ENCODE assay signal across 1 cellular context in genomic region chr12:93705237-93705636, GRCh38.
TF ChIP-seq lines count a peak whose summit lies in the region.

No MANE protein-coding gene starts in this region.

TF ChIP-seq in H1, 55 proteins besides CTCF, POLR2A, EP300 and RAD21:
- TF ChIP-seq CREB1 (IDR thresholded peaks at IDR 0.05) = no peak
- no peak for TF ChIP-seq ZNF274 (IDR thresholded peaks at IDR 0.05; ENCODE audit: borderline replicate concordance, extremely low read depth, low read length)
- TF ChIP-seq, protein P1, sequence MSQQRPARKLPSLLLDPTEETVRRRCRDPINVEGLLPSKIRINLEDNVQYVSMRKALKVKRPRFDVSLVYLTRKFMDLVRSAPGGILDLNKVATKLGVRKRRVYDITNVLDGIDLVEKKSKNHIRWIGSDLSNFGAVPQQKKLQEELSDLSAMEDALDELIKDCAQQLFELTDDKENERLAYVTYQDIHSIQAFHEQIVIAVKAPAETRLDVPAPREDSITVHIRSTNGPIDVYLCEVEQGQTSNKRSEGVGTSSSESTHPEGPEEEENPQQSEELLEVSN (IDR thresholded peaks at IDR 0.05) = no peak
- TF ChIP-seq CHD2 (IDR thresholded peaks at IDR 0.05; ENCODE audit: low read length) = no peak
- no peak for TF ChIP-seq SP2 (IDR thresholded peaks at IDR 0.05; ENCODE audit: low read length)
- no peak for TF ChIP-seq SAP30 (IDR thresholded peaks at IDR 0.05; ENCODE audit: insufficient read depth, insufficient replicate concordance, low read length)
- TF ChIP-seq HDAC6 (IDR thresholded peaks at IDR 0.05; ENCODE audit: low read depth, low read length) = no peak
- no peak for TF ChIP-seq TEAD4 (IDR thresholded peaks at IDR 0.05; ENCODE audit: low read depth, low read length)
- TF ChIP-seq PHF8 (conservative IDR thresholded peaks at IDR 0.05; ENCODE audit: low read depth, low read length) = no peak
- TF ChIP-seq MAFK (IDR thresholded peaks at IDR 0.05; ENCODE audit: low read depth, low read length) = no peak
- no peak for TF ChIP-seq EGR1 (IDR thresholded peaks at IDR 0.05; ENCODE audit: borderline replicate concordance, low read depth, low read length)
- no peak for TF ChIP-seq SIN3A (conservative IDR thresholded peaks at IDR 0.05 in 1 of 2, IDR thresholded peaks at IDR 0.05 in 1 of 2; ENCODE audit: low read depth in 1 of 2, low read length in 2 of 2)
